In genomic region chr12:571795-572531, GRCh38 we compare ENCODE assay signal across 11 cellular contexts.
DNase-seq lines count a peak whose midpoint lies in the region; ATAC-seq lines count a peak whose summit lies in the region.
"Had no signal": no experiment of that assay in that cellular context is flagged by ENCODE, and none has a peak within 500 bp of the region (broad histone marks: within the 10 kb centered on the region; RNA-seq: fewer than 3 reads in every experiment).

No MANE protein-coding gene starts in this region.

- CTCF ChIA-PET in activated CD4-positive, alpha-beta memory T cell treated with anti-CD3 and anti-CD28 coated beads, Interleukin-2, amount 10 ng/mL, durations not matched to agents 7 days and 5 days (lab: Charles Lee) = interaction anchor here (0.9 to 5.7 kb wide), 8 partner anchors 8 to 377 kb away, joined by 3 to 50 read pairs (median 6); partner anchors contain the start of genes RAD52 and WNK1

- no peaks in the 10 kb centered on the region for H3K27me3 ChIP-seq in right cardiac atrium (ENCODE audit: control insufficient read depth, insufficient read depth)
- H3K27me3 ChIP-seq in stomach smooth muscle (ENCODE audit: control insufficient read depth in 1 of 2, insufficient read depth in 2 of 2, low read length in 2 of 2) = no peaks in the 10 kb centered on the region
- H3K27me3 ChIP-seq: neutrophil had no signal

- H3K9ac ChIP-seq in stomach smooth muscle (ENCODE audit: low read length in 2 of 2) = no peak overlapping the region

- H3K36me3 ChIP-seq in stomach smooth muscle (ENCODE audit: control insufficient read depth in 2 of 2, insufficient read depth in 2 of 2, low read length in 2 of 2) = no peaks in the 10 kb centered on the region
- H3K36me3 ChIP-seq: neutrophil had no signal

- POLR2A ChIA-PET in activated CD4-positive, alpha-beta memory T cell treated with anti-CD3 and anti-CD28 coated beads, Interleukin-2, amount 10 ng/mL, durations not matched to agents 7 days and 5 days (lab: Charles Lee) = interaction anchor here (0.7 to 4.9 kb wide), 5 partner anchors 8 to 378 kb away, joined by 3 to 32 read pairs (median 3); partner anchors contain the start of genes RAD52 and WNK1

- H3K4me3 ChIP-seq in right cardiac atrium (ENCODE audit: low read length) (no peak overlapping the region), stomach smooth muscle (ENCODE audit: low read length in 2 of 2) (no peak overlapping the region)

- H3K9me3 Mint-ChIP-seq in activated CD4-positive, alpha-beta memory T cell treated with anti-CD3 and anti-CD28 coated beads, Interleukin-2, amount 10 ng/mL, durations not matched to agents 7 days and 5 days = no peaks in the 10 kb centered on the region
- H3K9me3 Mint-ChIP-seq in activated T-helper 1 cell treated with anti-CD3 and anti-CD28 coated beads, Interleukin-12 subunit alpha, Interleukin-12 subunit beta, Interleukin-2, Interleukin-4 antibody, amounts not matched to agents 30 ng/mL and 10 ng/mL and 1 ng/mL, durations not matched to agents 14 hours and 24 hours and 36 hours = no peaks in the 10 kb centered on the region

- H3K36me3 Mint-ChIP-seq in activated CD4-positive, alpha-beta memory T cell treated with anti-CD3 and anti-CD28 coated beads, Interleukin-2, amount 10 ng/mL, durations not matched to agents 7 days and 5 days (ENCODE audit: low read depth) = peaks cover 15% of the 10 kb centered on the region
- peaks cover 2% of the 10 kb centered on the region for H3K36me3 Mint-ChIP-seq in activated T-helper 1 cell treated with anti-CD3 and anti-CD28 coated beads, Interleukin-12 subunit alpha, Interleukin-12 subunit beta, Interleukin-2, Interleukin-4 antibody, amounts not matched to agents 30 ng/mL and 10 ng/mL and 1 ng/mL, durations not matched to agents 14 hours and 24 hours and 36 hours (ENCODE audit: low read depth)

- H3K27ac Mint-ChIP-seq in activated CD4-positive, alpha-beta memory T cell treated with anti-CD3 and anti-CD28 coated beads, Interleukin-2, amount 10 ng/mL, durations not matched to agents 7 days and 5 days = peak overlapping the region; percentile 38
- no peak overlapping the region for H3K27ac Mint-ChIP-seq in activated T-helper 1 cell treated with anti-CD3 and anti-CD28 coated beads, Interleukin-12 subunit alpha, Interleukin-12 subunit beta, Interleukin-2, Interleukin-4 antibody, amounts not matched to agents 30 ng/mL and 10 ng/mL and 1 ng/mL, durations not matched to agents 14 hours and 24 hours and 36 hours

- H3K9me3 ChIP-seq in right cardiac atrium (ENCODE audit: control insufficient read depth, low read length) (no peaks in the 10 kb centered on the region), stomach smooth muscle (ENCODE audit: control insufficient read depth in 2 of 2, low read length in 2 of 2) (peaks cover 0 to 4% of the 10 kb centered on the region in 2 donors)
- H3K9me3 ChIP-seq: neutrophil had no signal

- 33% methylated on average over 19 of the region's 19 CpGs for WGBS in right cardiac atrium

- peak; percentile 5 to 6 for ATAC-seq in right cardiac atrium

- peaks cover 78% of the 10 kb centered on the region for H3K4me1 Mint-ChIP-seq in activated CD4-positive, alpha-beta memory T cell treated with anti-CD3 and anti-CD28 coated beads, Interleukin-2, amount 10 ng/mL, durations not matched to agents 7 days and 5 days
- peaks cover 44% of the 10 kb centered on the region for H3K4me1 Mint-ChIP-seq in activated T-helper 1 cell treated with anti-CD3 and anti-CD28 coated beads, Interleukin-12 subunit alpha, Interleukin-12 subunit beta, Interleukin-2, Interleukin-4 antibody, amounts not matched to agents 30 ng/mL and 10 ng/mL and 1 ng/mL, durations not matched to agents 14 hours and 24 hours and 36 hours (ENCODE audit: low read depth)

- H3K27ac ChIP-seq in right cardiac atrium (ENCODE audit: low read length) (peak overlapping the region; percentile 99), stomach smooth muscle (ENCODE audit: low read length) (peak overlapping the region; percentile 80)
- H3K27ac ChIP-seq: 22Rv1, neutrophil had no signal

- no peaks in the 10 kb centered on the region for H3K27me3 Mint-ChIP-seq in activated CD4-positive, alpha-beta memory T cell treated with anti-CD3 and anti-CD28 coated beads, Interleukin-2, amount 10 ng/mL, durations not matched to agents 7 days and 5 days
- H3K27me3 Mint-ChIP-seq in activated T-helper 1 cell treated with anti-CD3 and anti-CD28 coated beads, Interleukin-12 subunit alpha, Interleukin-12 subunit beta, Interleukin-2, Interleukin-4 antibody, amounts not matched to agents 30 ng/mL and 10 ng/mL and 1 ng/mL, durations not matched to agents 14 hours and 24 hours and 36 hours (ENCODE audit: insufficient read depth) = no peaks in the 10 kb centered on the region

- intact Hi-C loops in right cardiac atrium (cut with DNase I) = loop anchor here (2.0 to 10.0 kb wide), 6 partner anchors 73 to 377 kb away; partner anchors contain the start of genes RAD52 (in 2 of the 4) and WNK1 (in 2 of the 4)
- intact Hi-C loops in activated T-helper 1 cell treated with anti-CD3 and anti-CD28 coated beads, Interleukin-12 subunit alpha, Interleukin-12 subunit beta, Interleukin-2, Interleukin-4 antibody, amounts not matched to agents 30 ng/mL and 10 ng/mL and 1 ng/mL, durations not matched to agents 14 hours and 24 hours and 36 hours (cut with micrococcal nuclease) = no loop called here

- H3K4me3 Mint-ChIP-seq in activated CD4-positive, alpha-beta memory T cell treated with anti-CD3 and anti-CD28 coated beads, Interleukin-2, amount 10 ng/mL, durations not matched to agents 7 days and 5 days = no peak overlapping the region
- no peak overlapping the region for H3K4me3 Mint-ChIP-seq in activated T-helper 1 cell treated with anti-CD3 and anti-CD28 coated beads, Interleukin-12 subunit alpha, Interleukin-12 subunit beta, Interleukin-2, Interleukin-4 antibody, amounts not matched to agents 30 ng/mL and 10 ng/mL and 1 ng/mL, durations not matched to agents 14 hours and 24 hours and 36 hours

- DNase-seq in DMS53 (lab: John Stamatoyannopoulos, UW) (peak; percentile 62), DMS53 treated with DMSO at 0.1 percent for 48 hours (lab: John Stamatoyannopoulos, UW; ENCODE audit: unreplicated experiment) (no peak), right cardiac atrium (peak in 2 of 3 donors; percentile 86 to 88), NCI-H69 (lab: John Stamatoyannopoulos, UW) (no peak), putamen (ENCODE audit: low spot score) (no peak)
- no peak for DNase-seq in activated CD4-positive, alpha-beta memory T cell treated with anti-CD3 and anti-CD28 coated beads, Interleukin-2, amount 10 ng/mL, durations not matched to agents 7 days and 5 days
- DNase-seq in activated T-helper 1 cell treated with anti-CD3 and anti-CD28 coated beads, Interleukin-12 subunit alpha, Interleukin-12 subunit beta, Interleukin-2, Interleukin-4 antibody, amounts not matched to agents 30 ng/mL and 10 ng/mL and 1 ng/mL, durations not matched to agents 14 hours and 24 hours and 36 hours (ENCODE audit: low spot score) = no peak
- DNase-seq: NCI-H187 treated with DMSO at 0.1 percent for 48 hours had no signal

- H3K4me1 ChIP-seq in right cardiac atrium (ENCODE audit: control insufficient read depth, insufficient read depth, low read length) = peaks cover 9% of the 10 kb centered on the region
- peaks cover 47% of the 10 kb centered on the region for H3K4me1 ChIP-seq in stomach smooth muscle (ENCODE audit: control insufficient read depth, insufficient read depth, low read length)

Comparison
In these comparisons a context has a peak if more than half of its experiments do, and no peak if none do; other contexts are left out.
1. DNase-seq: peak in DMS53 (single experiment) and right cardiac atrium (2 of 3); none in DMS53 treated with DMSO at 0.1 percent for 48 hours (single experiment), activated CD4-positive, alpha-beta memory T cell treated with anti-CD3 and anti-CD28 coated beads, Interleukin-2, amount 10 ng/mL, durations not matched to agents 7 days and 5 days (single experiment), NCI-H69 (single experiment), putamen (single experiment) and activated T-helper 1 cell treated with anti-CD3 and anti-CD28 coated beads, Interleukin-12 subunit alpha, Interleukin-12 subunit beta, Interleukin-2, Interleukin-4 antibody, amounts not matched to agents 30 ng/mL and 10 ng/mL and 1 ng/mL, durations not matched to agents 14 hours and 24 hours and 36 hours (single experiment).